12 cellular contexts compared by ENCODE assay signal in genomic region chr5:67292201-67292940, GRCh38.
"Had no signal": no experiment of that assay in that cellular context is flagged by ENCODE, and none has a peak within 500 bp of the region (broad histone marks: within the 10 kb centered on the region; RNA-seq: fewer than 3 reads in every experiment).

No MANE protein-coding gene starts in this region.

- H3K9me3 ChIP-seq: ascending aorta, colonic mucosa, pancreas had no signal

- H3K36me3 ChIP-seq: ascending aorta, colonic mucosa, pancreas had no signal

- H3K79me2 ChIP-seq: hepatocyte had no signal

- H3K27me3 ChIP-seq: ascending aorta, colonic mucosa, hepatocyte, pancreas had no signal

- H3K4me1 ChIP-seq: colonic mucosa, pancreas had no signal

- H3K4me2 ChIP-seq: hepatocyte had no signal

- H3K27ac ChIP-seq: ascending aorta, colonic mucosa, hepatocyte, pancreas had no signal

- DNase-seq: activated CD4-positive, alpha-beta T cell treated with anti-CD3 and anti-CD28 coated beads, Interleukin-2, amount 50 U/mL, for 48 hours; activated CD4-positive, CD25-positive, alpha-beta regulatory T cell treated with anti-CD3 and anti-CD28 coated beads, Interleukin-2, amount 50 U/mL, for 72 hours; activated gamma-delta T cell treated with Interleukin-2 at 50 U/mL for 16 hours; activated naive CD8-positive, alpha-beta T cell treated with anti-CD3 and anti-CD28 coated beads for 36 hours; activated T-cell treated with anti-CD3 and anti-CD28 coated beads, Interleukin-2, amount 50 U/mL, for 48 hours; colonic mucosa; effector CD8-positive, alpha-beta T cell; left cardiac atrium; pancreas; T-helper 2 cell had no signal

- H3K4me3 ChIP-seq: ascending aorta, colonic mucosa, hepatocyte, pancreas had no signal

- H2AFZ ChIP-seq: hepatocyte had no signal
